8 cellular contexts compared by ENCODE assay signal in the genomic region with DNA sequence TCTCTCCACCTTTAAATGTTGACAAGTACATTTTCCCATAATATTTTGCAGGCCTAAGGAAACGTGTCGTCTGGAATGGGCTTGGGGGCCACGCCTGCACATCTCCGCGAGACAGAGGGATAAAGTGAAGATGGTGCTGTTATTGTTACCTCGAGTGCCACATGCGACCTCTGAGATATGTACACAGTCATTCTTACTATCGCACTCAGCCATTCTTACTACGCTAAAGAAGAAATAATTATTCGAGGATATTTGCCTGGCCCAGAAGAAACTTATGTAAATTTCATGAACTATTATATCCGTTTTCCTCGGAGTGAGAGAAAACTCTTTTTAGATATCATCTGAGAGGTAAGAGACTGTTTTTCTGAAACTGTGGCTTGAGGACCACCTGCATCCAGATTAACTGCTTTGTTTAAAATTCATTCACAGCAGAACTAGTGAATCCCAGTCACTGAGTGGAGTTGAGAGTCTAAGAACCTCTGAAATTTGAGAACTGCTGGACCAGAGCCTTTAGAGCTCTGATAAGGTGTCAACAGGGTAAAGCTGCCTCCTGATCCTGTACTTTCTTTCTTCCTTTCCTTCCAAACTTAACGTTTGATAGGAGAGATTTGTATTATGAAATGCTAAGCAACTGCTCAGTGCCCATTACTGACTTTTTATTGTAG. TPM values are rescaled to one million over a fixed set of nuclear protein-coding genes. Genes with fewer than 3 reads are reported as not detected.
DNase-seq lines count a peak whose midpoint lies in the region; ATAC-seq and TF ChIP-seq lines count a peak whose summit lies in the region.

No MANE protein-coding gene starts in this region.

- no peaks in the 10 kb centered on the region for H3F3A ChIP-seq in PC-9 (ENCODE audit: insufficient read depth, low read depth)

- no peak for TF ChIP-seq EP300 in transverse colon (IDR thresholded peaks at IDR 0.05; ENCODE audit: low read depth)

- H3K9me2 ChIP-seq in PC-9 (ENCODE audit: insufficient read depth), result no peaks in the 10 kb centered on the region

- DNase-seq in heart right ventricle (no peak), right atrium auricular region (ENCODE audit: low spot score) (no peak), PC-9 (no peak), fibroblast of pulmonary artery (ENCODE audit: low read depth) (no peak), transverse colon (no peak), HPDE6-E6E7 (ENCODE audit: extremely low spot score) (no peak), anterior cingulate cortex (lab: John Stamatoyannopoulos, UW) (no peak), SIG-M5 treated with dmso at 0.1 percent for 504 hours (lab: John Stamatoyannopoulos, UW; ENCODE audit: unreplicated experiment) (no peak)

- TF ChIP-seq POLR2A in transverse colon (IDR thresholded peaks at IDR 0.05), result no peak

- peaks cover 16% of the 10 kb centered on the region for H3K79me2 ChIP-seq in PC-9 (ENCODE audit: low read depth)

- H3K9me3 ChIP-seq in heart right ventricle (no peaks in the 10 kb centered on the region), right atrium auricular region (no peaks in the 10 kb centered on the region), PC-9 (ENCODE audit: insufficient read depth, low read depth) (no peaks in the 10 kb centered on the region), transverse colon (no peaks in the 10 kb centered on the region)

- H4K20me1 ChIP-seq in PC-9 (ENCODE audit: insufficient read depth), result no peaks in the 10 kb centered on the region

- peak overlapping the region; percentile 96 for H2AFZ ChIP-seq in PC-9

- intact Hi-C loops in heart right ventricle (cut with DNase I), result loop anchor here in 4 of 10 donors (10.0 kb wide), 5 partner anchors 204 to 324 kb away; a partner anchor contains a TSS
- intact Hi-C loops in PC-9 (cut with micrococcal nuclease; ENCODE audit: unreplicated experiment), result loop anchor here (5.0 kb wide), 1 partner anchor 168 kb away; no protein-coding TSS in a partner anchor
- intact Hi-C loops in transverse colon (cut with DNase I; ENCODE audit: low total_unique reads), result no loop called here

- H3K27ac ChIP-seq in heart right ventricle, result no peak overlapping the region
- no peak overlapping the region for H3K27ac ChIP-seq in right atrium auricular region
- H3K27ac ChIP-seq in PC-9, result no peak overlapping the region
- H3K27ac ChIP-seq in transverse colon, result no peak overlapping the region

- no peaks in the 10 kb centered on the region for H3K27me3 ChIP-seq in heart right ventricle
- H3K27me3 ChIP-seq in right atrium auricular region, result no peaks in the 10 kb centered on the region
- H3K27me3 ChIP-seq in PC-9 (ENCODE audit: insufficient read depth, low read depth), result no peaks in the 10 kb centered on the region
- H3K27me3 ChIP-seq in transverse colon, result no peaks in the 10 kb centered on the region

- CTCF ChIA-PET in PC-9 (lab: Charles Lee), result no interaction called here

- POLR2A ChIA-PET in PC-9 (lab: Charles Lee; ENCODE audit: unreplicated experiment), result no interaction called here

- no peak for ATAC-seq in heart right ventricle

- H3K4me2 ChIP-seq in PC-9, result peak overlapping the region; percentile 83

- peaks cover 4 to 15% (median 7%) of the 10 kb centered on the region in 9 donors for H3K4me1 ChIP-seq in heart right ventricle
- peaks cover 0 to 9% of the 10 kb centered on the region in 2 donors for H3K4me1 ChIP-seq in right atrium auricular region
- H3K4me1 ChIP-seq in PC-9 (replicated peaks; ENCODE audit: insufficient read depth), result peaks cover 17% of the 10 kb centered on the region
- H3K4me1 ChIP-seq in transverse colon, result peaks cover 6 to 16% (median 13%) of the 10 kb centered on the region in 4 donors

- H3K36me3 ChIP-seq in heart right ventricle, result peaks cover 0 to 8% (median 0%) of the 10 kb centered on the region in 9 donors
- no peaks in the 10 kb centered on the region for H3K36me3 ChIP-seq in right atrium auricular region
- no peaks in the 10 kb centered on the region for H3K36me3 ChIP-seq in PC-9 (ENCODE audit: low read depth)
- H3K36me3 ChIP-seq in transverse colon, result no peaks in the 10 kb centered on the region

- 4 to 5% methylated on average over 13 of the region's 13 CpGs for WGBS in heart right ventricle, 2 donors
- WGBS in transverse colon (ENCODE audit: low coverage in 1 of 2), 2 donors, result 8% methylated on average over 9 to 13 of the region's 13 CpGs

- no TSS peak for BruUV-seq in PC-9 (replicated peaks; lab: Mats Ljungman, UMichigan)

- H3K4me3 ChIP-seq in heart right ventricle (peak overlapping the region in 9 of 10 donors; percentile 55 to 97 (median 83)), right atrium auricular region (peak overlapping the region in 1 of 2 donors; percentile 72), PC-9 (peak overlapping the region; percentile 71), fibroblast of pulmonary artery (replicated peaks; ENCODE audit: low read depth, low read length) (peak overlapping the region; percentile 90), transverse colon (peak overlapping the region in 3 of 4 donors; percentile 60 to 76 (median 69))

- TF ChIP-seq CTCF in heart right ventricle (IDR thresholded peaks at IDR 0.05), result no peak
- no peak for TF ChIP-seq CTCF in right atrium auricular region (IDR thresholded peaks at IDR 0.05)
- no peak for TF ChIP-seq CTCF in PC-9 (conservative IDR thresholded peaks at IDR 0.05)
- TF ChIP-seq CTCF in fibroblast of pulmonary artery (IDR thresholded peaks at IDR 0.05; ENCODE audit: low read length, missing control alignments), result no peak
- TF ChIP-seq CTCF in transverse colon (IDR thresholded peaks at IDR 0.05), result no peak

- in situ Hi-C loops in transverse colon (cut with MboI; ENCODE audit: low pct_ligation_motif_present in 1 of 4, low pct_unique_long_range_greater_than_20kb in 1 of 4, low sequenced_read_pairs in 3 of 4), result loop anchor here in 3 of 4 donors (25.0 kb wide), 3 partner anchors 237 to 337 kb away; a partner anchor contains a TSS

RNA-seq across cellular contexts. Expression of a gene that starts 0.8 kb away (rescaled TPM):
- total RNA-seq in heart right ventricle, result 1 to 10 TPM in 1 of 10 donors, under 1 TPM in 6, not detected in 3; 0.13 to 1.4 (median 0.41) TPM
- under 1 TPM in 1 of 2 donors, not detected in 1; 0.06 TPM for polyA plus RNA-seq in heart right ventricle
- total RNA-seq in right atrium auricular region, result under 1 TPM in 1 of 2 donors, not detected in 1; 0.16 TPM
- total RNA-seq in PC-9 (2021), result 28.6 and 32.1 TPM in 2 replicates
- total RNA-seq in transverse colon, result 10 to 100 TPM in 1 of 4 donors, 1 to 10 TPM in 1, under 1 TPM in 1, not detected in 1; 0.96 to 32.0 (median 1.1) TPM
